ENCODE assay signal across 9 cellular contexts in genomic region chr2:85390941-85391669, GRCh38. TPM values are rescaled to one million over a fixed set of nuclear protein-coding genes. Genes with fewer than 3 reads are reported as not detected.
DNase-seq lines count a peak whose midpoint lies in the region; ATAC-seq and TF ChIP-seq lines count a peak whose summit lies in the region.
"Had no signal": no experiment of that assay in that cellular context is flagged by ENCODE, and none has a peak within 500 bp of the region (broad histone marks: within the 10 kb centered on the region; RNA-seq: fewer than 3 reads in every experiment).

No MANE protein-coding gene starts in this region.

- H3K27me3 ChIP-seq in MM.1S (replicated peaks; ENCODE audit: insufficient read depth, low read length) (no peaks in the 10 kb centered on the region), dorsolateral prefrontal cortex (no peaks in the 10 kb centered on the region)

- no peaks in the 10 kb centered on the region for H3K4me1 Mint-ChIP-seq in nephron

- H2AFZ ChIP-seq in MM.1S (ENCODE audit: low read length), result no peak overlapping the region

- no peaks in the 10 kb centered on the region for H3F3A ChIP-seq in MM.1S (ENCODE audit: insufficient read depth, low read length)

- H3K9me3 Mint-ChIP-seq in nephron, result no peaks in the 10 kb centered on the region

- TF ChIP-seq CTCF in MM.1S (IDR thresholded peaks at IDR 0.05; ENCODE audit: low read length), result peak; percentile 77
- peak in 55 of 56 donors; percentile 32 to 75 (median 59) for TF ChIP-seq CTCF in dorsolateral prefrontal cortex (IDR thresholded peaks at IDR 0.05 in 54 of 56, conservative IDR thresholded peaks at IDR 0.05 in 2 of 56; ENCODE audit: low read depth in 1 of 56, partially characterized antibody in 56 of 56)
- peak; percentile 39 to 55 (median 40) for TF ChIP-seq CTCF in nephron (IDR thresholded peaks at IDR 0.05; ENCODE audit: unreplicated experiment in 3 of 3)

- intact Hi-C loops in dorsolateral prefrontal cortex (cut with DNase I), result no loop called here

- no peaks in the 10 kb centered on the region for H3K4me1 ChIP-seq in MM.1S (ENCODE audit: low read length)

- H3K9ac ChIP-seq in MM.1S (ENCODE audit: low read length), result no peak overlapping the region

- ATAC-seq in HG03159 (IDR thresholded peaks at IDR 0.05; ENCODE audit: unreplicated experiment), result no peak

- H3K36me3 Mint-ChIP-seq in nephron (ENCODE audit: low read depth), result peaks cover 14% of the 10 kb centered on the region

- no peaks in the 10 kb centered on the region for H3K27me3 Mint-ChIP-seq in nephron (ENCODE audit: low read depth)

- H3K27ac ChIP-seq in MM.1S (ENCODE audit: low read length) (no peak overlapping the region), dorsolateral prefrontal cortex (peak overlapping the region in 2 of 59 donors; percentile 21 to 52), substantia nigra (ENCODE audit: low read depth, low read length, poor library complexity, severe bottlenecking) (no peak overlapping the region)

- no peaks in the 10 kb centered on the region for H4K20me1 ChIP-seq in MM.1S (ENCODE audit: insufficient read depth, low read length)

- no peaks in the 10 kb centered on the region for H3K79me2 ChIP-seq in MM.1S (ENCODE audit: low read length)

- H3K9me2 ChIP-seq in MM.1S (replicated peaks; ENCODE audit: insufficient read depth, low read length), result no peaks in the 10 kb centered on the region

- H3K4me3 Mint-ChIP-seq in nephron, result no peak overlapping the region

- no peaks in the 10 kb centered on the region for H3K36me3 ChIP-seq in MM.1S (replicated peaks; ENCODE audit: insufficient read depth, low read length)

- H3K9me3 ChIP-seq in MM.1S (replicated peaks; ENCODE audit: insufficient read depth, low read length), result no peaks in the 10 kb centered on the region

- H3K4me3 ChIP-seq in MM.1S (ENCODE audit: low read length) (no peak overlapping the region), dorsolateral prefrontal cortex (no peak overlapping the region)

- DNase-seq in ELF-1 (ENCODE audit: low read depth, low spot score) (peak; percentile 86), MM.1S (peak; percentile 53), dorsolateral prefrontal cortex (peak in 6 of 10 donors; percentile 45 to 71 (median 58)), substantia nigra (lab: John Stamatoyannopoulos, UW) (peak in 29 of 49 donors; percentile 10 to 64 (median 42)), A172 (ENCODE audit: low spot score) (no peak)
- peak; percentile 76 for DNase-seq in activated CD4-positive, alpha-beta T cell treated with anti-CD3 and anti-CD28 coated beads, Interleukin-2, amount 50 U/mL, for 1 hour

- H3K4me2 ChIP-seq in MM.1S (ENCODE audit: low read depth, low read length), result no peak overlapping the region

- H3K27ac Mint-ChIP-seq in nephron, result no peak overlapping the region

RNA-seq across cellular contexts. Expression of gene CAPG, which starts 19.1 kb away (rescaled TPM):
- total RNA-seq in dorsolateral prefrontal cortex, result 10 to 100 TPM; 11.3 to 75.2 (median 31.8) TPM
- total RNA-seq in A172 (2014; rRNA removed; shearing (Covaris generic)), result 659 and 712 TPM in 2 replicates

RNA-seq across cellular contexts. Expression of gene SH2D6, which starts 27.4 kb away (rescaled TPM):
- 10 to 100 TPM in 2 of 120 experiments, 1 to 10 TPM in 117, under 1 TPM in 1; 0.96 to 14.2 (median 3.5) TPM for total RNA-seq in dorsolateral prefrontal cortex
- 0.22 and 1.0 TPM in 2 replicates for total RNA-seq in A172 (2014; rRNA removed; shearing (Covaris generic))
- total RNA-seq: urinary bladder had no signal

RNA-seq across cellular contexts. Expression of gene ELMOD3, which starts 36.5 kb away (rescaled TPM):
- total RNA-seq in dorsolateral prefrontal cortex, result 10 to 100 TPM; 17.1 to 43.7 (median 29.2) TPM
- total RNA-seq in A172 (2014; rRNA removed; shearing (Covaris generic)), result 14.8 and 14.9 TPM in 2 replicates

RNA-seq across cellular contexts. Expression of gene RETSAT, which starts 36.8 kb away (rescaled TPM):
- 10 to 100 TPM; 19.8 to 54.2 (median 39.0) TPM for total RNA-seq in dorsolateral prefrontal cortex
- total RNA-seq in A172 (2014; rRNA removed; shearing (Covaris generic)), result 40.5 and 41.5 TPM in 2 replicates
